11 cellular contexts compared by ENCODE assay signal in genomic region chr9:14438232-14438966, GRCh38.
"Had no signal": no experiment of that assay in that cellular context is flagged by ENCODE, and none has a peak within 500 bp of the region (broad histone marks: within the 10 kb centered on the region; RNA-seq: fewer than 3 reads in every experiment).

No MANE protein-coding gene starts in this region.

- ATAC-seq: left lung; stimulated activated naive B cell treated with anti-CD40 and anti-IgM and Interleukin-4, amounts not matched to agents 10 μg/mL and 1 μg/mL and 100 μg/mL, for 72 hours had no signal

- H3K27ac Mint-ChIP-seq: activated naive CD8-positive, alpha-beta T cell; memory B cell; stimulated activated naive B cell treated with anti-CD40 and anti-IgM and Interleukin-4, amounts not matched to agents 10 μg/mL and 1 μg/mL and 100 μg/mL, for 72 hours had no signal

- DNase-seq: activated CD4-positive, alpha-beta T cell treated with anti-CD3 and anti-CD28 coated beads for 1 hour; activated CD4-positive, alpha-beta T cell treated with anti-CD3 and anti-CD28 coated beads, Interleukin-2, amount 50 U/mL, for 48 hours; activated gamma-delta T cell; activated T-cell treated with anti-CD3 and anti-CD28 coated beads, Interleukin-2, amount 50 U/mL, for 48 hours; esophagus squamous epithelium; left lung; stimulated activated naive B cell treated with anti-CD40 and anti-IgM and Interleukin-4, amounts not matched to agents 10 μg/mL and 1 μg/mL and 100 μg/mL, for 72 hours; T-helper 9 cell; trophoblast cell had no signal

- H3K36me3 Mint-ChIP-seq: activated naive CD8-positive, alpha-beta T cell; memory B cell; stimulated activated naive B cell treated with anti-CD40 and anti-IgM and Interleukin-4, amounts not matched to agents 10 μg/mL and 1 μg/mL and 100 μg/mL, for 72 hours had no signal

- H3K9me3 Mint-ChIP-seq: memory B cell; stimulated activated naive B cell treated with anti-CD40 and anti-IgM and Interleukin-4, amounts not matched to agents 10 μg/mL and 1 μg/mL and 100 μg/mL, for 72 hours had no signal

- H3K4me3 Mint-ChIP-seq: activated naive CD8-positive, alpha-beta T cell; memory B cell; stimulated activated naive B cell treated with anti-CD40 and anti-IgM and Interleukin-4, amounts not matched to agents 10 μg/mL and 1 μg/mL and 100 μg/mL, for 72 hours had no signal
